ENCODE assay signal across 10 cellular contexts in the genomic region with DNA sequence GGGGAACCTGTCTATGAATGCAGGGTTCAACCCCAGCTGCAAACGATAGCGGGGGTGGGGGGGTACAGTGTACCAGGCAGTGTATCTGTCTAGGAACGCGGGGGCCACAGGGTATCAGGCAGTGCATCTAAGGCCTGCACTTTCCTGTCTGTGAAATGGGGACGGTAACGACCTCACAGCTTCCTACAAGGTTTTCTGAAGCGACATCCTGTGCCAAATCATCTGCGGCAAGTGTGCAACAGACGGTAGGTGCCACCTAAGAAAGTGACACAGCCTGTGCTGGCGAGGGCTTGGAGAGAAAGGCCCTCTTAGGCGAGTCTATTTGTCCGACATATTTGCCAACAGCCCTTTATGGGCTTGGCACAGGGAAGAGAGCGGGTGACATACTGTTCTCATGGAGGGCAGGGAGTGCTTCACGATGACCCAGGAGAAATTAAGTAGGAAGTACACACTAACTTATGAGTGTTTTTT. TPM values are rescaled to one million over a fixed set of nuclear protein-coding genes. Genes with fewer than 3 reads are reported as not detected.
DNase-seq lines count a peak whose midpoint lies in the region; ATAC-seq and TF ChIP-seq lines count a peak whose summit lies in the region.
"Had no signal": no experiment of that assay in that cellular context is flagged by ENCODE, and none has a peak within 500 bp of the region (broad histone marks: within the 10 kb centered on the region; RNA-seq: fewer than 3 reads in every experiment).

No MANE protein-coding gene starts in this region.

- H3K4me1 ChIP-seq in esophagus muscularis mucosa: peaks cover 83 to 89% (median 88%) of the 10 kb centered on the region in 4 donors

- H3K36me3 Mint-ChIP-seq in HFFc6 (ENCODE audit: low read depth): no peaks in the 10 kb centered on the region; the same call in 1 of the 2 replicates
- peaks cover 7% of the 10 kb centered on the region for H3K36me3 Mint-ChIP-seq in activated CD4-positive, alpha-beta memory T cell treated with anti-CD3 and anti-CD28 coated beads for 36 hours

- POLR2A ChIA-PET in activated CD4-positive, alpha-beta memory T cell treated with anti-CD3 and anti-CD28 coated beads for 36 hours (lab: Charles Lee): interaction anchor here (0.6 to 1.0 kb wide), 2 partner anchors 14 to 25 kb away, joined by 3 to 4 read pairs; no protein-coding TSS in a partner anchor

- TF ChIP-seq CTCF in HFFc6 (IDR thresholded peaks at IDR 0.05): no peak
- no peak for TF ChIP-seq CTCF in esophagus muscularis mucosa (IDR thresholded peaks at IDR 0.05)

- H3K27me3 ChIP-seq in esophagus muscularis mucosa: no peaks in the 10 kb centered on the region

- TF ChIP-seq POLR2A in esophagus muscularis mucosa (IDR thresholded peaks at IDR 0.05; ENCODE audit: low read depth): no peak

- peak overlapping the region; percentile 95 to 98 (median 98) for H3K27ac ChIP-seq in esophagus muscularis mucosa (replicated peaks in 1 of 4)
- H3K27ac ChIP-seq: HL-60 had no signal

- DNase-seq in HFFc6 (no peak), esophagus muscularis mucosa (ENCODE audit: extremely low spot score) (no peak), kidney glomerular epithelial cell (lab: John Stamatoyannopoulos, UW) (no peak)
- DNase-seq in activated CD4-positive, alpha-beta memory T cell treated with anti-CD3 and anti-CD28 coated beads for 36 hours: peak; percentile 74
- DNase-seq in stimulated activated CD4-positive, alpha-beta T cell treated with anti-CD3 and anti-CD28 coated beads, Interleukin-1b, Interleukin-23, amount 100 ng/mL, for 48 hours: peak; percentile 53
- DNase-seq: retina had no signal

- peak overlapping the region in 1 of 4 donors; percentile 19 for H3K4me3 ChIP-seq in esophagus muscularis mucosa

- ATAC-seq in HG03175 (IDR thresholded peaks at IDR 0.05; ENCODE audit: unreplicated experiment) (no peak), HG02678 (IDR thresholded peaks at IDR 0.05; ENCODE audit: unreplicated experiment) (no peak), GM21717 (IDR thresholded peaks at IDR 0.05; ENCODE audit: unreplicated experiment) (no peak)

- no peaks in the 10 kb centered on the region for H3K9me3 ChIP-seq in esophagus muscularis mucosa

- no peaks in the 10 kb centered on the region for H3K9me3 Mint-ChIP-seq in HFFc6
- H3K9me3 Mint-ChIP-seq in activated CD4-positive, alpha-beta memory T cell treated with anti-CD3 and anti-CD28 coated beads for 36 hours: no peaks in the 10 kb centered on the region

- H3K27me3 Mint-ChIP-seq in HFFc6 (ENCODE audit: insufficient read depth): no peaks in the 10 kb centered on the region; the same call in 1 of the 2 replicates
- H3K27me3 Mint-ChIP-seq in activated CD4-positive, alpha-beta memory T cell treated with anti-CD3 and anti-CD28 coated beads for 36 hours: no peaks in the 10 kb centered on the region

- CTCF ChIA-PET in activated CD4-positive, alpha-beta memory T cell treated with anti-CD3 and anti-CD28 coated beads for 36 hours (lab: Charles Lee): interaction anchor here (0.9 to 7.8 kb wide), 3 partner anchors 8 to 20 kb away, joined by 3 to 95 read pairs (median 8); no protein-coding TSS in a partner anchor

- TF ChIP-seq EP300 in esophagus muscularis mucosa (IDR thresholded peaks at IDR 0.05): no peak

- intact Hi-C loops in activated CD4-positive, alpha-beta memory T cell treated with anti-CD3 and anti-CD28 coated beads for 36 hours (cut with micrococcal nuclease): loop anchor here (5.0 to 10.0 kb wide), 2 partner anchors 125 to 278 kb away; partner anchors contain the start of genes MRGBP and SLCO4A1
- intact Hi-C loops in esophagus muscularis mucosa (cut with DNase I): no loop called here

- 84% methylated on average over 14 of the region's 14 CpGs for WGBS in esophagus muscularis mucosa

- H3K4me3 Mint-ChIP-seq in HFFc6: 0 out of 2 replicates have a peak overlapping the region, but pooled peaks have one; percentile 9
- peak overlapping the region; percentile 47 for H3K4me3 Mint-ChIP-seq in activated CD4-positive, alpha-beta memory T cell treated with anti-CD3 and anti-CD28 coated beads for 36 hours

- peaks cover 70% of the 10 kb centered on the region for H3K4me1 Mint-ChIP-seq in HFFc6 (ENCODE audit: low read depth)
- peaks cover 73% of the 10 kb centered on the region for H3K4me1 Mint-ChIP-seq in activated CD4-positive, alpha-beta memory T cell treated with anti-CD3 and anti-CD28 coated beads for 36 hours (ENCODE audit: low read depth)

- H3K36me3 ChIP-seq in esophagus muscularis mucosa: no peaks in the 10 kb centered on the region

- H3K27ac Mint-ChIP-seq in HFFc6: peak overlapping the region; percentile 92
- peak overlapping the region; percentile 83 for H3K27ac Mint-ChIP-seq in activated CD4-positive, alpha-beta memory T cell treated with anti-CD3 and anti-CD28 coated beads for 36 hours

RNA-seq across cellular contexts. Expression of gene DIDO1, which starts 3.8 kb away (rescaled TPM):
- 10 to 100 TPM; 31.9 to 36.1 (median 34.8) TPM for total RNA-seq in HFFc6 (2021; fragmentation: NEBNext Ultra II Directional; extraction: Animal tissue kit (Norgen Biotek cat#: 25700))
- 10 to 100 TPM; 46.6 to 48.4 TPM for total RNA-seq in activated CD4-positive, alpha-beta memory T cell treated with anti-CD3 and anti-CD28 coated beads for 36 hours
- total RNA-seq in esophagus muscularis mucosa: 10 to 100 TPM; 48.9 to 61.6 (median 55.7) TPM

RNA-seq across cellular contexts. Expression of gene GID8, which starts 15.5 kb away (rescaled TPM):
- 10 to 100 TPM; 19.1 to 26.9 (median 22.6) TPM for total RNA-seq in HFFc6 (2021; fragmentation: NEBNext Ultra II Directional; extraction: Animal tissue kit (Norgen Biotek cat#: 25700))
- total RNA-seq in activated CD4-positive, alpha-beta memory T cell treated with anti-CD3 and anti-CD28 coated beads for 36 hours: 10 to 100 TPM; 33.9 to 34.8 TPM
- total RNA-seq in esophagus muscularis mucosa: 10 to 100 TPM; 22.4 to 30.1 (median 25.6) TPM

RNA-seq across cellular contexts. Expression of gene SLC17A9, which starts 30.0 kb away (rescaled TPM):
- total RNA-seq in HFFc6 (2021; fragmentation: NEBNext Ultra II Directional; extraction: Animal tissue kit (Norgen Biotek cat#: 25700)): 10 to 100 TPM; 32.8 to 47.0 (median 35.7) TPM
- 1 to 10 TPM; 9.5 to 9.7 TPM for total RNA-seq in activated CD4-positive, alpha-beta memory T cell treated with anti-CD3 and anti-CD28 coated beads for 36 hours
- total RNA-seq in esophagus muscularis mucosa: 1 to 10 TPM; 2.2 to 5.2 (median 2.7) TPM

Comparison
In these comparisons a context has a peak if more than half of its experiments do, and no peak if none do; other contexts are left out.
1. DNase-seq: peak in activated CD4-positive, alpha-beta memory T cell treated with anti-CD3 and anti-CD28 coated beads for 36 hours (single experiment) and stimulated activated CD4-positive, alpha-beta T cell treated with anti-CD3 and anti-CD28 coated beads, Interleukin-1b, Interleukin-23, amount 100 ng/mL, for 48 hours (single experiment); none in HFFc6 (single experiment), esophagus muscularis mucosa (single experiment) and kidney glomerular epithelial cell (single experiment).